In genomic region chrX:103540145-103540544, GRCh38 we compare ENCODE assay signal across 17 cellular contexts.
DNase-seq lines count a peak whose midpoint lies in the region; FAIRE-seq lines count a peak whose summit lies in the region.
"Had no signal": no experiment of that assay in that cellular context is flagged by ENCODE, and none has a peak within 500 bp of the region (broad histone marks: within the 10 kb centered on the region; RNA-seq: fewer than 3 reads in every experiment).

No MANE protein-coding gene starts in this region.

- FAIRE-seq in RCC 7860 (lab: Jason Lieb, UNC), result no peak

- no peak overlapping the region for H3K4me3 ChIP-seq in skeletal muscle cell (ENCODE audit: low read depth, low read length)
- H3K4me3 ChIP-seq: Peyer's patch, right lobe of liver had no signal

- peak; percentile 64 for DNase-seq in ELR (ENCODE audit: low read depth)
- DNase-seq in amniotic epithelial cell (ENCODE audit: low read depth), result peak; percentile 78
- DNase-seq in fibroblast of peridontal ligament (ENCODE audit: extremely low read depth), result peak; percentile 45
- DNase-seq in skeletal muscle cell (ENCODE audit: low read depth), result peak; percentile 18
- DNase-seq in T-helper 2 cell, result no peak
- DNase-seq in islet precursor cell, result no peak
- DNase-seq in RCC 7860 (ENCODE audit: low spot score), result no peak
- DNase-seq in GDM1 (lab: John Stamatoyannopoulos, UW), result no peak
- DNase-seq: activated CD4-positive, alpha-beta T cell treated with anti-CD3 and anti-CD28 coated beads for 1 hour; erythroblast; GOT3; KG1; NCI-H187; NCI-H748 treated with DMSO at 0.1 percent for 48 hours; Peyer's patch; right lobe of liver; stimulated activated naive B cell treated with anti-CD40 and anti-IgM and Interleukin-4, amounts not matched to agents 10 μg/mL and 1 μg/mL and 100 μg/mL, for 72 hours had no signal

Comparison
In these comparisons a context has a peak if more than half of its experiments do, and no peak if none do; other contexts are left out.
1. DNase-seq: peak in ELR (single experiment), amniotic epithelial cell (single experiment), fibroblast of peridontal ligament (single experiment) and skeletal muscle cell (single experiment); none in T-helper 2 cell (0 of 5), islet precursor cell (single experiment), RCC 7860 (single experiment) and GDM1 (single experiment).